20 cellular contexts compared by ENCODE assay signal in genomic region chr3:150447084-150447483, GRCh38. TPM values are rescaled to one million over a fixed set of nuclear protein-coding genes. Genes with fewer than 3 reads are reported as not detected.
A peak's percentile ranks its signal among the peaks of the same experiment; 100 is the strongest.
DNase-seq lines count a peak whose midpoint lies in the region; ATAC-seq and TF ChIP-seq lines count a peak whose summit lies in the region.
"Had no signal": no experiment of that assay in that cellular context is flagged by ENCODE, and none has a peak within 500 bp of the region (broad histone marks: within the 10 kb centered on the region; RNA-seq: fewer than 3 reads in every experiment).

No MANE protein-coding gene starts in this region.

- H3K27me3 ChIP-seq in breast epithelium: no peaks in the 10 kb centered on the region
- H3K27me3 ChIP-seq in mammary epithelial cell (ENCODE audit: insufficient read depth, low read length): no peaks in the 10 kb centered on the region
- H3K27me3 ChIP-seq in neural progenitor cell: no peaks in the 10 kb centered on the region
- H3K27me3 ChIP-seq: BLaER1, upper lobe of right lung had no signal

- 97% methylated on average over 2 of the region's 2 CpGs for WGBS in mammary epithelial cell (ENCODE audit: low coverage, missing lambda C conversion rate)
- WGBS in mesodermal cell (ENCODE audit: insufficient coverage in 2 of 2), 2 experiments: 88 to 100% methylated on average over 1 of the region's 2 CpGs

- dilution Hi-C loops in mammary epithelial cell (cut with HindIII; ENCODE audit: low sequenced_read_pairs): no loop called here

- peaks cover 82% of the 10 kb centered on the region for H3K79me2 ChIP-seq in mammary epithelial cell (ENCODE audit: insufficient read depth, low read length)
- peaks cover 48% of the 10 kb centered on the region for H3K79me2 ChIP-seq in neural progenitor cell (ENCODE audit: low read depth)

- intact Hi-C loops in MCF 10A (cut with micrococcal nuclease): no loop called here
- intact Hi-C loops in breast epithelium (cut with DNase I; ENCODE audit: low total_unique reads): loop anchor here (5.0 kb wide), 1 partner anchor 385 kb away; no protein-coding TSS in a partner anchor
- intact Hi-C loops in mammary epithelial cell (cut with micrococcal nuclease): no loop called here

- H3F3A ChIP-seq in neural progenitor cell (ENCODE audit: low read depth): no peaks in the 10 kb centered on the region

- CTCF ChIA-PET in MCF 10A (lab: Yijun Ruan, JAX): no interaction called here
- CTCF ChIA-PET in mammary epithelial cell (lab: Charles Lee; ENCODE audit: low non-redundant PET): no interaction called here

- no peak for TF ChIP-seq POLR2A in breast epithelium (IDR thresholded peaks at IDR 0.05)

- H3K9ac ChIP-seq in mammary epithelial cell (ENCODE audit: insufficient read depth, low read length) (no peak overlapping the region), neural progenitor cell (no peak overlapping the region)
- H3K9ac ChIP-seq: BLaER1 had no signal

- no peak overlapping the region for H3K27ac ChIP-seq in breast epithelium
- H3K27ac ChIP-seq in mammary epithelial cell (ENCODE audit: insufficient read depth, low read depth, low read length): peak overlapping the region; percentile 64
- H3K27ac ChIP-seq in mesodermal cell (ENCODE audit: low read depth, low read length, severe bottlenecking): peak overlapping the region; percentile 74
- no peak overlapping the region for H3K27ac ChIP-seq in neural progenitor cell
- H3K27ac ChIP-seq: BLaER1, upper lobe of right lung, VCaP had no signal

- H3K36me3 Mint-ChIP-seq in MCF 10A (ENCODE audit: insufficient read depth, unreplicated experiment): peaks cover 10% of the 10 kb centered on the region
- H3K36me3 Mint-ChIP-seq in neural progenitor cell: peaks cover 13% of the 10 kb centered on the region

- no peaks in the 10 kb centered on the region for H4K20me1 ChIP-seq in mammary epithelial cell (ENCODE audit: insufficient read depth, low read length)
- peaks cover 4% of the 10 kb centered on the region for H4K20me1 ChIP-seq in neural progenitor cell (ENCODE audit: low read depth)

- ATAC-seq in HG02840 (IDR thresholded peaks at IDR 0.05; ENCODE audit: low FRiP score, unreplicated experiment): no peak
- no peak for ATAC-seq in GM21360 (IDR thresholded peaks at IDR 0.05; ENCODE audit: unreplicated experiment)
- ATAC-seq: T-helper 17 cell had no signal

- DNase-seq in MCF 10A (ENCODE audit: unreplicated experiment): no peak
- DNase-seq in breast epithelium (ENCODE audit: low spot score in 2 of 2): no peak
- DNase-seq in mammary epithelial cell: no peak
- DNase-seq in neural progenitor cell (ENCODE audit: low spot score): no peak
- DNase-seq in stimulated activated CD4-positive, alpha-beta T cell treated with anti-CD3 and anti-CD28 coated beads, Interleukin-2, amount 100 ng/mL, for 48 hours: no peak
- DNase-seq: activated effector memory CD4-positive, alpha-beta T cell treated with anti-CD3 and anti-CD28 coated beads, Interleukin-2, amount 50 U/mL, for 16 hours; Calu3; caudate nucleus; NCI-H2227 treated with DMSO at 0.1 percent for 48 hours; NCI-H82; SIG-M5; small intestine; T-helper 17 cell; upper lobe of right lung had no signal

- in situ Hi-C loops in mammary epithelial cell (cut with MboI; ENCODE audit: low sequenced_read_pairs in 2 of 2): no loop called here

- TF ChIP-seq CTCF in MCF 10A (IDR thresholded peaks at IDR 0.05; ENCODE audit: unreplicated experiment) (no peak), breast epithelium (IDR thresholded peaks at IDR 0.05) (no peak), mammary epithelial cell (conservative IDR thresholded peaks at IDR 0.05 in 1 of 2, IDR thresholded peaks at IDR 0.05 in 1 of 2; ENCODE audit: extremely low read depth in 1 of 2, insufficient read depth in 1 of 2, low read depth in 1 of 2, low read length in 2 of 2) (no peak), neural progenitor cell (IDR thresholded peaks at IDR 0.05) (no peak)

- H3K4me1 ChIP-seq in breast epithelium: no peaks in the 10 kb centered on the region
- peaks cover 39% of the 10 kb centered on the region for H3K4me1 ChIP-seq in mammary epithelial cell (ENCODE audit: insufficient read depth, low read length)
- H3K4me1 ChIP-seq in mesodermal cell (ENCODE audit: control insufficient read depth, insufficient read depth, low read length, poor library complexity, severe bottlenecking): peaks cover 26% of the 10 kb centered on the region
- no peaks in the 10 kb centered on the region for H3K4me1 ChIP-seq in neural progenitor cell
- H3K4me1 ChIP-seq: BLaER1 had no signal

- H3K9me3 ChIP-seq in breast epithelium: no peaks in the 10 kb centered on the region
- H3K9me3 ChIP-seq in mammary epithelial cell (replicated peaks; ENCODE audit: insufficient read depth, low read length): no peaks in the 10 kb centered on the region
- no peaks in the 10 kb centered on the region for H3K9me3 ChIP-seq in mesodermal cell (ENCODE audit: control insufficient read depth, low read length)
- no peaks in the 10 kb centered on the region for H3K9me3 ChIP-seq in neural progenitor cell (ENCODE audit: low read depth)
- H3K9me3 ChIP-seq: BLaER1, upper lobe of right lung had no signal

- POLR2A ChIA-PET in MCF 10A (lab: Yijun Ruan, JAX): no interaction called here

- H3K27ac Mint-ChIP-seq in MCF 10A (ENCODE audit: low read depth, unreplicated experiment) (peak overlapping the region; percentile 77), neural progenitor cell (no peak overlapping the region)
- H3K27ac Mint-ChIP-seq: T-helper 17 cell had no signal

- H3K9me3 Mint-ChIP-seq in MCF 10A (ENCODE audit: unreplicated experiment) (no peaks in the 10 kb centered on the region), neural progenitor cell (no peaks in the 10 kb centered on the region)
- H3K9me3 Mint-ChIP-seq: nephron had no signal

- BruUV-seq in MCF 10A (replicated peaks; lab: Mats Ljungman, UMichigan) (no TSS peak), mammary epithelial cell (replicated peaks; lab: Mats Ljungman, UMichigan) (no TSS peak)

- H2AFZ ChIP-seq in mammary epithelial cell (ENCODE audit: low read depth, low read length) (no peak overlapping the region), neural progenitor cell (replicated peaks) (no peak overlapping the region)

- H3K4me1 Mint-ChIP-seq in MCF 10A (ENCODE audit: insufficient read depth, unreplicated experiment) (peaks cover 56% of the 10 kb centered on the region), neural progenitor cell (no peaks in the 10 kb centered on the region)

- H3K27me3 Mint-ChIP-seq in MCF 10A (ENCODE audit: insufficient read depth, unreplicated experiment) (no peaks in the 10 kb centered on the region), neural progenitor cell (ENCODE audit: insufficient read depth, low read depth) (no peaks in the 10 kb centered on the region)
- H3K27me3 Mint-ChIP-seq: T-helper 17 cell had no signal

- H3K36me3 ChIP-seq in breast epithelium (no peaks in the 10 kb centered on the region), mammary epithelial cell (ENCODE audit: insufficient read depth, low read length) (peaks cover 11% of the 10 kb centered on the region), mesodermal cell (ENCODE audit: control insufficient read depth, insufficient read depth, low read length) (peaks cover 24% of the 10 kb centered on the region), neural progenitor cell (no peaks in the 10 kb centered on the region)
- H3K36me3 ChIP-seq: upper lobe of right lung had no signal

- no peak overlapping the region for H3K4me3 ChIP-seq in breast epithelium
- H3K4me3 ChIP-seq in mammary epithelial cell (replicated peaks in 1 of 3; ENCODE audit: insufficient read depth in 1 of 3, low read depth in 2 of 3, low read length in 3 of 3): no peak overlapping the region
- H3K4me3 ChIP-seq in mesodermal cell (ENCODE audit: extremely low read depth, insufficient read depth, low read length, poor library complexity, severe bottlenecking): no peak overlapping the region
- no peak overlapping the region for H3K4me3 ChIP-seq in neural progenitor cell
- H3K4me3 ChIP-seq: BLaER1, upper lobe of right lung had no signal

- H3K4me2 ChIP-seq in mammary epithelial cell (ENCODE audit: insufficient read depth, low read depth, low read length) (peak overlapping the region; percentile 20), neural progenitor cell (no peak overlapping the region)
- H3K4me2 ChIP-seq: BLaER1 had no signal

- H3K4me3 Mint-ChIP-seq in MCF 10A (ENCODE audit: unreplicated experiment) (no peak overlapping the region), neural progenitor cell (no peak overlapping the region)
- H3K4me3 Mint-ChIP-seq: nephron, T-helper 17 cell had no signal

RNA-seq across cellular contexts. Expression of gene TSC22D2, which starts 39.0 kb away (rescaled TPM):
- total RNA-seq in MCF 10A (2022): 31.2 and 36.2 TPM in 2 replicates
- total RNA-seq in breast epithelium: 10 to 100 TPM; 12.1 to 19.8 (median 16.5) TPM
- total RNA-seq in mammary epithelial cell: 10 to 100 TPM; 16.3 to 38.8 TPM
- polyA plus RNA-seq in mammary epithelial cell: 8.3 TPM
- 34.7 TPM for polyA minus RNA-seq in mammary epithelial cell
- 38.9 TPM for polyA plus RNA-seq in mesodermal cell (2013, experiment 1 of 2)
- 36.0 TPM for polyA plus RNA-seq in mesodermal cell (2013, experiment 2 of 2)
- total RNA-seq in neural progenitor cell (ENCODE audit: low replicate concordance): 15.4 and 18.7 TPM in 2 replicates

Comparison
In these comparisons a context has a peak if more than half of its experiments do, and no peak if none do; other contexts are left out.
1. H3K27ac ChIP-seq: peak in mammary epithelial cell (single experiment) and mesodermal cell (single experiment); none in breast epithelium (0 of 2) and neural progenitor cell (single experiment).